ENCODE assay signal across 8 cellular contexts in genomic region chr11:11841605-11842425, GRCh38.
DNase-seq lines count a peak whose midpoint lies in the region; ATAC-seq and TF ChIP-seq lines count a peak whose summit lies in the region.

Gene USP47, plus strand, starts transcription at chr11:11841972. Its CDS starts 214 bp downstream, at chr11:11842186.

- DNase-seq in NCI-H524 (lab: John Stamatoyannopoulos, UW) = peak; percentile 58 to 85
- no peak for DNase-seq in NCI-H524 treated with DMSO at 0.1 percent for 48 hours (lab: John Stamatoyannopoulos, UW)
- DNase-seq in NCI-H187 treated with DMSO at 0.1 percent for 48 hours (lab: John Stamatoyannopoulos, UW) = peak; percentile 61
- peak; percentile 87 for DNase-seq in T-helper 22 cell (ENCODE audit: low read depth)
- peak; percentile 55 for DNase-seq in astrocyte of the cerebellum (ENCODE audit: low read depth)
- peak; percentile 80 to 87 for DNase-seq in hippocampal formation (lab: John Stamatoyannopoulos, UW)
- no peak for DNase-seq in retinal pigment epithelial cell (ENCODE audit: low read depth)

- in situ Hi-C loops in astrocyte of the cerebellum (cut with HindIII; ENCODE audit: low sequenced_read_pairs) = no loop called here

- H3K4me3 ChIP-seq in astrocyte of the cerebellum (ENCODE audit: low read depth, low read length) = peak within 1 kb of the TSS; percentile 72
- peak within 1 kb of the TSS; percentile 84 for H3K4me3 ChIP-seq in retinal pigment epithelial cell (ENCODE audit: low read length)

- ATAC-seq in HG02973 (IDR thresholded peaks at IDR 0.05; ENCODE audit: unreplicated experiment) = peak; percentile 69

- peak; percentile 72 for TF ChIP-seq CTCF in astrocyte of the cerebellum (IDR thresholded peaks at IDR 0.05; ENCODE audit: low read depth, low read length, missing control alignments)
- peak; percentile 69 for TF ChIP-seq CTCF in retinal pigment epithelial cell (conservative IDR thresholded peaks at IDR 0.05; ENCODE audit: low read depth, low read length)

Comparison
In these comparisons a context has a peak if more than half of its experiments do, and no peak if none do; other contexts are left out.
1. DNase-seq: peak in NCI-H524 (2 of 2), NCI-H187 treated with DMSO at 0.1 percent for 48 hours (single experiment), T-helper 22 cell (single experiment), astrocyte of the cerebellum (single experiment) and hippocampal formation (2 of 2); none in NCI-H524 treated with DMSO at 0.1 percent for 48 hours (single experiment) and retinal pigment epithelial cell (single experiment).